22 cellular contexts compared by ENCODE assay signal in the genomic region with DNA sequence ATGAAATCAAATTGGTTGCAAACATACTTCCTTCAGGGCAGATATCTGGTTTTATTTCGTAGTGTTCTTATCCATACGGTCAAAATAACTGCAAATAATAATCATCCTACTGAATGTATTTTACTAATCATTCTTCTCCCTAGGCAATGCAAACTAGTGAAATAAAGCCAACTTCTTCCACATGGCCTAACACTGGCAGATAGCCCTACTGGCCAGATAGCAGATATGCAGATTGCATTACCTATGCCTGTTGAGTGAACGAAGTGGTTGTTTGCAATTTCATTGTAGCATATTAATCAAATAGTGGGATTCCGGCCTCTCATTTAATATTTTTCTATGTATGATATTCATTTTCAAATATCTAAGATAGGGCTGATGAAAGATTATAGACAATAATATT.
A peak's percentile ranks its signal among the peaks of the same experiment; 100 is the strongest.
DNase-seq lines count a peak whose midpoint lies in the region; ATAC-seq and TF ChIP-seq lines count a peak whose summit lies in the region.
"Had no signal": no experiment of that assay in that cellular context is flagged by ENCODE, and none has a peak within 500 bp of the region (broad histone marks: within the 10 kb centered on the region; RNA-seq: fewer than 3 reads in every experiment).

No MANE protein-coding gene starts in this region.

- dilution Hi-C loops in IMR-90 (cut with HindIII; ENCODE audit: low sequenced_read_pairs, unreplicated experiment): no loop called here

- no peaks in the 10 kb centered on the region for H4K20me1 ChIP-seq in IMR-90 (ENCODE audit: insufficient read depth, low read length)

- no peaks in the 10 kb centered on the region for H3K27me3 ChIP-seq in IMR-90 (ENCODE audit: control insufficient read depth, insufficient read depth, low read length)
- H3K27me3 ChIP-seq: body of pancreas, Peyer's patch, SJSA1, vagina had no signal

- in situ Hi-C loops in IMR-90 (cut with MboI; ENCODE audit: low sequenced_read_pairs): no loop called here
- in situ Hi-C loops in astrocyte of the cerebellum (cut with HindIII; ENCODE audit: low sequenced_read_pairs): no loop called here

- no peak overlapping the region for H3K23ac ChIP-seq in IMR-90 (ENCODE audit: low read depth, low read length)

- DNase-seq in GM12864 (ENCODE audit: low read depth): no peak
- DNase-seq in IMR-90: peak; percentile 20
- DNase-seq in astrocyte of the cerebellum (ENCODE audit: low read depth): no peak
- no peak for DNase-seq in fibroblast of villous mesenchyme (ENCODE audit: low read depth)
- DNase-seq in hippocampal formation (lab: John Stamatoyannopoulos, UW): no peak
- DNase-seq in NCI-H2227 (lab: John Stamatoyannopoulos, UW; ENCODE audit: unreplicated experiment): no peak
- DNase-seq: activated CD4-positive, alpha-beta T cell treated with anti-CD3 and anti-CD28 coated beads, Interleukin-2, amount 10 ng/mL, durations not matched to agents 7 days and 5 days; activated CD8-positive, alpha-beta memory T cell treated with anti-CD3 and anti-CD28 coated beads, Interleukin-2, amount 10 ng/mL, durations not matched to agents 7 days and 5 days; body of pancreas; CD8-positive, alpha-beta memory T cell; effector memory CD8-positive, alpha-beta T cell; mesenchymal stem cell; NCI-H2029; NCI-H446 treated with DMSO at 0.1 percent for 48 hours; occipital lobe; Peyer's patch; T-helper 2 cell had no signal

- H3K4me2 ChIP-seq in IMR-90 (ENCODE audit: low read depth, low read length): no peak overlapping the region
- H3K4me2 ChIP-seq: smooth muscle cell had no signal

- no peak for ATAC-seq in IMR-90 (ENCODE audit: low read depth)
- ATAC-seq in HG03095 (IDR thresholded peaks at IDR 0.05; ENCODE audit: unreplicated experiment): no peak
- ATAC-seq: activated CD8-positive, alpha-beta memory T cell treated with anti-CD3 and anti-CD28 coated beads, Interleukin-2, amount 10 ng/mL, durations not matched to agents 7 days and 5 days; body of pancreas; effector memory CD8-positive, alpha-beta T cell; stimulated activated memory B cell treated with anti-CD40 and anti-IgM and Interleukin-4, amounts not matched to agents 10 μg/mL and 1 μg/mL and 100 μg/mL, for 72 hours had no signal

- H4K5ac ChIP-seq in IMR-90 (ENCODE audit: low read depth, low read length): no peak overlapping the region

- CTCF ChIA-PET in IMR-90 (lab: Yijun Ruan, JAX): no interaction called here

- H4K8ac ChIP-seq in IMR-90 (ENCODE audit: low read depth in 2 of 2, low read length in 2 of 2): no peak overlapping the region; a peak in 1 of 4 replicates

- WGBS in IMR-90 (ENCODE audit: extremely low coverage in 2 of 2, insufficient read length in 1 of 2), 2 experiments: 86% methylated on average over 2 of the region's 4 CpGs; no CpG with 5 or more reads in 1 of the 2 experiments

- H3K18ac ChIP-seq in IMR-90 (ENCODE audit: low read depth, low read length): no peak overlapping the region

- no peak overlapping the region for H4K91ac ChIP-seq in IMR-90 (ENCODE audit: insufficient read depth, low read depth, low read length)

- H2BK20ac ChIP-seq in IMR-90 (ENCODE audit: low read depth, low read length): no peak overlapping the region

- H2BK120ac ChIP-seq in IMR-90 (ENCODE audit: low read depth, low read length): no peak overlapping the region

- H3K4me1 ChIP-seq in IMR-90 (ENCODE audit: control insufficient read depth, insufficient read depth, low read length): no peaks in the 10 kb centered on the region
- H3K4me1 ChIP-seq: body of pancreas, Peyer's patch, SJSA1, vagina had no signal

- H2BK5ac ChIP-seq in IMR-90 (ENCODE audit: low read depth, low read length, poor library complexity, severe bottlenecking): no peak overlapping the region

- TF ChIP-seq RAD21 in IMR-90 (IDR thresholded peaks at IDR 0.05; ENCODE audit: low read length): no peak

- H3K36me3 ChIP-seq in IMR-90 (ENCODE audit: control insufficient read depth, insufficient read depth, low read length): no peaks in the 10 kb centered on the region
- H3K36me3 ChIP-seq: Peyer's patch, SJSA1, vagina had no signal

- no peak overlapping the region for H3K56ac ChIP-seq in IMR-90 (ENCODE audit: extremely low read depth, insufficient read depth, low read length)

- BruUV-seq in IMR-90 (replicated peaks; lab: Mats Ljungman, UMichigan): no TSS peak

- H3K4ac ChIP-seq in IMR-90 (ENCODE audit: low read depth, low read length): peak overlapping the region; percentile 29; the same call in 1 of the 2 replicates

- H2BK15ac ChIP-seq in IMR-90 (ENCODE audit: low read depth, low read length): no peak overlapping the region

- H3K9me3 ChIP-seq in IMR-90 (ENCODE audit: control insufficient read depth, insufficient read depth, low read length): no peaks in the 10 kb centered on the region
- H3K9me3 ChIP-seq: Peyer's patch, SJSA1, vagina had no signal

- no peak overlapping the region for H3K4me3 ChIP-seq in GM12864 (ENCODE audit: low read depth, low read length)
- H3K4me3 ChIP-seq in IMR-90 (ENCODE audit: insufficient read depth, low read depth, low read length): no peak overlapping the region
- no peak overlapping the region for H3K4me3 ChIP-seq in astrocyte of the cerebellum (ENCODE audit: low read depth, low read length)
- H3K4me3 ChIP-seq in fibroblast of villous mesenchyme (ENCODE audit: low read depth, low read length): no peak overlapping the region
- H3K4me3 ChIP-seq: body of pancreas, Peyer's patch, SJSA1, smooth muscle cell, vagina had no signal

- H2AK9ac ChIP-seq in IMR-90 (replicated peaks; ENCODE audit: low read depth, low read length, poor library complexity): no peak overlapping the region

- no peak overlapping the region for H2AFZ ChIP-seq in IMR-90 (replicated peaks; ENCODE audit: low read length, poor library complexity)

- TF ChIP-seq POLR2A in IMR-90 (IDR thresholded peaks at IDR 0.05; ENCODE audit: low read depth, low read length): no peak

- peak; percentile 5 for TF ChIP-seq CTCF in GM12864 (IDR thresholded peaks at IDR 0.05; ENCODE audit: low read depth, low read length, missing control alignments)
- no peak for TF ChIP-seq CTCF in IMR-90 (conservative IDR thresholded peaks at IDR 0.05; ENCODE audit: low read depth, low read length)
- peak; percentile 32 for TF ChIP-seq CTCF in astrocyte of the cerebellum (IDR thresholded peaks at IDR 0.05; ENCODE audit: low read depth, low read length, missing control alignments)
- peak; percentile 16 for TF ChIP-seq CTCF in fibroblast of villous mesenchyme (IDR thresholded peaks at IDR 0.05; ENCODE audit: insufficient read depth, low read depth, low read length)

- H3K14ac ChIP-seq in IMR-90 (replicated peaks; ENCODE audit: low read depth, low read length): 0 out of 2 replicates have a peak overlapping the region, but pooled peaks have one; percentile 45

- H3K9ac ChIP-seq in IMR-90 (ENCODE audit: low read depth, low read length): no peak overlapping the region

- H3K79me1 ChIP-seq in IMR-90 (ENCODE audit: low read depth in 1 of 2, low read length in 2 of 2): no peaks in the 10 kb centered on the region

- POLR2A ChIA-PET in IMR-90 (lab: Charles Lee; ENCODE audit: unreplicated experiment): no interaction called here

- no peak overlapping the region for H3K27ac ChIP-seq in IMR-90 (ENCODE audit: insufficient read depth, low read length)
- H3K27ac ChIP-seq: body of pancreas, Peyer's patch, SJSA1, vagina had no signal

- no peak overlapping the region for H2AK5ac ChIP-seq in IMR-90 (ENCODE audit: low read depth, low read length)

- peaks cover 2% of the 10 kb centered on the region; the same call in 1 of the 2 replicates for H3K9me1 ChIP-seq in IMR-90 (ENCODE audit: insufficient read depth, low read length)

- intact Hi-C loops in IMR-90 (cut with micrococcal nuclease): no loop called here

TF ChIP-seq in IMR-90, 13 proteins besides CTCF, POLR2A, EP300 and RAD21:
- TF ChIP-seq RCOR1 (IDR thresholded peaks at IDR 0.05; ENCODE audit: insufficient replicate concordance, low read length) (no peak), ELK1 (IDR thresholded peaks at IDR 0.05; ENCODE audit: borderline replicate concordance, low read depth, low read length) (no peak), MAZ (IDR thresholded peaks at IDR 0.05; ENCODE audit: borderline replicate concordance, low read depth, low read length) (no peak), RFX5 (IDR thresholded peaks at IDR 0.05; ENCODE audit: low read depth, low read length) (no peak), NFE2L2 (IDR thresholded peaks at IDR 0.05; ENCODE audit: low read depth, low read length) (no peak), FOS (IDR thresholded peaks at IDR 0.05; ENCODE audit: low read depth, low read length) (no peak), USF2 (IDR thresholded peaks at IDR 0.05; ENCODE audit: low read depth, low read length) (no peak), MAFK (IDR thresholded peaks at IDR 0.05; ENCODE audit: low read depth, low read length) (no peak), CHD1 (IDR thresholded peaks at IDR 0.05; ENCODE audit: low read depth, low read length) (no peak), SMC3 (IDR thresholded peaks at IDR 0.05; ENCODE audit: low read depth, low read length) (no peak), CEBPB (IDR thresholded peaks at IDR 0.05; ENCODE audit: low read depth, low read length) (no peak), MXI1 (IDR thresholded peaks at IDR 0.05; ENCODE audit: borderline replicate concordance, low read depth, low read length) (no peak), BHLHE40 (IDR thresholded peaks at IDR 0.05; ENCODE audit: low read depth, low read length) (no peak)
